12 cellular contexts compared by ENCODE assay signal in genomic region chr22:36790648-36791047, GRCh38. TPM values are rescaled to one million over a fixed set of nuclear protein-coding genes. Genes with fewer than 3 reads are reported as not detected.
DNase-seq lines count a peak whose midpoint lies in the region; ATAC-seq and TF ChIP-seq lines count a peak whose summit lies in the region.
"Had no signal": no experiment of that assay in that cellular context is flagged by ENCODE, and none has a peak within 500 bp of the region (broad histone marks: within the 10 kb centered on the region; RNA-seq: fewer than 3 reads in every experiment).

No MANE protein-coding gene starts in this region.

- no peaks in the 10 kb centered on the region for H3K9me3 ChIP-seq in CD8-positive, alpha-beta T cell (ENCODE audit: low read length)
- H3K9me3 ChIP-seq: SJSA1, thoracic aorta had no signal

- peak; percentile 80 for DNase-seq in activated CD8-positive, alpha-beta memory T cell treated with anti-CD3 and anti-CD28 coated beads, Interleukin-2, amount 10 ng/mL, durations not matched to agents 7 days and 5 days
- DNase-seq in activated CD8-positive, alpha-beta memory T cell treated with anti-CD3 and anti-CD28 coated beads, Interleukin-2, amount 50 U/mL, for 4 hours = no peak
- DNase-seq in activated T-cell treated with anti-CD3 and anti-CD28 coated beads, Interleukin-2, amount 50 U/mL, for 4 hours = no peak
- peak; percentile 52 for DNase-seq in stimulated activated CD8-positive, alpha-beta memory T cell treated with anti-CD3 and anti-CD28 coated beads, Interleukin-4, amount 100 ng/mL, for 48 hours
- DNase-seq in Ammon's horn (ENCODE audit: low spot score) (no peak), nucleus accumbens (lab: John Stamatoyannopoulos, UW) (no peak)
- DNase-seq in CD8-positive, alpha-beta T cell = no peak
- DNase-seq: GF-D8, NCI-H446 had no signal

- POLR2A ChIA-PET in CD8-positive, alpha-beta T cell (lab: Charles Lee) = no interaction called here

- no peaks in the 10 kb centered on the region for H3K4me1 ChIP-seq in CD8-positive, alpha-beta T cell (ENCODE audit: insufficient read depth, low read length)
- H3K4me1 ChIP-seq: SJSA1 had no signal

- ATAC-seq in activated CD8-positive, alpha-beta memory T cell treated with anti-CD3 and anti-CD28 coated beads, Interleukin-2, amount 10 ng/mL, durations not matched to agents 7 days and 5 days = peak; percentile 99
- ATAC-seq in HG03108 (IDR thresholded peaks at IDR 0.05; ENCODE audit: unreplicated experiment) = peak; percentile 69
- peak; percentile 72 to 75 for ATAC-seq in activated T-cell treated with anti-CD3 and anti-CD28 coated beads, Interleukin-2, amount 50 U/mL, for 4 hours
- ATAC-seq in CD8-positive, alpha-beta T cell = no peak

- no peaks in the 10 kb centered on the region for H3K27me3 ChIP-seq in CD8-positive, alpha-beta T cell (ENCODE audit: insufficient read depth, low read length)

- no peak overlapping the region for H3K4me3 Mint-ChIP-seq in activated CD8-positive, alpha-beta memory T cell treated with anti-CD3 and anti-CD28 coated beads, Interleukin-2, amount 10 ng/mL, durations not matched to agents 7 days and 5 days
- no peak overlapping the region for H3K4me3 Mint-ChIP-seq in activated T-cell treated with anti-CD3 and anti-CD28 coated beads, Interleukin-2, amount 50 U/mL, for 4 hours
- H3K4me3 Mint-ChIP-seq in CD8-positive, alpha-beta T cell = no peak overlapping the region

- H3K27ac Mint-ChIP-seq in activated CD8-positive, alpha-beta memory T cell treated with anti-CD3 and anti-CD28 coated beads, Interleukin-2, amount 10 ng/mL, durations not matched to agents 7 days and 5 days = peak overlapping the region; percentile 13
- no peak overlapping the region for H3K27ac Mint-ChIP-seq in CD8-positive, alpha-beta T cell

- peaks cover 13% of the 10 kb centered on the region for H3K4me1 Mint-ChIP-seq in activated CD8-positive, alpha-beta memory T cell treated with anti-CD3 and anti-CD28 coated beads, Interleukin-2, amount 10 ng/mL, durations not matched to agents 7 days and 5 days
- no peaks in the 10 kb centered on the region for H3K4me1 Mint-ChIP-seq in activated T-cell treated with anti-CD3 and anti-CD28 coated beads, Interleukin-2, amount 50 U/mL, for 4 hours (ENCODE audit: low read depth)
- H3K4me1 Mint-ChIP-seq in CD8-positive, alpha-beta T cell (ENCODE audit: low read depth) = no peaks in the 10 kb centered on the region

- H3K9me3 Mint-ChIP-seq in activated CD8-positive, alpha-beta memory T cell treated with anti-CD3 and anti-CD28 coated beads, Interleukin-2, amount 10 ng/mL, durations not matched to agents 7 days and 5 days (ENCODE audit: low read depth) = no peaks in the 10 kb centered on the region
- no peaks in the 10 kb centered on the region for H3K9me3 Mint-ChIP-seq in activated T-cell treated with anti-CD3 and anti-CD28 coated beads, Interleukin-2, amount 50 U/mL, for 4 hours
- no peaks in the 10 kb centered on the region for H3K9me3 Mint-ChIP-seq in CD8-positive, alpha-beta T cell

- H3K27me3 Mint-ChIP-seq in activated CD8-positive, alpha-beta memory T cell treated with anti-CD3 and anti-CD28 coated beads, Interleukin-2, amount 10 ng/mL, durations not matched to agents 7 days and 5 days = peaks cover 27% of the 10 kb centered on the region
- peaks cover 10% of the 10 kb centered on the region for H3K27me3 Mint-ChIP-seq in activated T-cell treated with anti-CD3 and anti-CD28 coated beads, Interleukin-2, amount 50 U/mL, for 4 hours (ENCODE audit: low read depth)
- no peaks in the 10 kb centered on the region for H3K27me3 Mint-ChIP-seq in CD8-positive, alpha-beta T cell (ENCODE audit: low read depth)

- no peak for TF ChIP-seq CTCF in CD8-positive, alpha-beta T cell (IDR thresholded peaks at IDR 0.05)

- H3K36me3 Mint-ChIP-seq in activated CD8-positive, alpha-beta memory T cell treated with anti-CD3 and anti-CD28 coated beads, Interleukin-2, amount 10 ng/mL, durations not matched to agents 7 days and 5 days = no peaks in the 10 kb centered on the region
- no peaks in the 10 kb centered on the region for H3K36me3 Mint-ChIP-seq in activated T-cell treated with anti-CD3 and anti-CD28 coated beads, Interleukin-2, amount 50 U/mL, for 4 hours (ENCODE audit: insufficient read depth)
- H3K36me3 Mint-ChIP-seq in CD8-positive, alpha-beta T cell = no peaks in the 10 kb centered on the region

- H3K27ac ChIP-seq in CD8-positive, alpha-beta T cell (ENCODE audit: low read depth, low read length) = no peak overlapping the region
- H3K27ac ChIP-seq: SJSA1, thoracic aorta had no signal

- H3K36me3 ChIP-seq in CD8-positive, alpha-beta T cell (ENCODE audit: insufficient read depth, low read length) = no peaks in the 10 kb centered on the region
- H3K36me3 ChIP-seq: SJSA1, thoracic aorta had no signal

- no peak overlapping the region for H3K4me3 ChIP-seq in CD8-positive, alpha-beta T cell (ENCODE audit: low read depth, low read length)
- H3K4me3 ChIP-seq: SJSA1, thoracic aorta had no signal

- intact Hi-C loops in CD8-positive, alpha-beta T cell (cut with DNase I, micrococcal nuclease) = no loop called here

- CTCF ChIA-PET in activated CD8-positive, alpha-beta memory T cell treated with anti-CD3 and anti-CD28 coated beads, Interleukin-2, amount 10 ng/mL, durations not matched to agents 7 days and 5 days (lab: Charles Lee) = interaction anchor here (1.3 to 2.3 kb wide), 3 partner anchors 63 to 71 kb away, joined by 3 to 10 read pairs (median 6); no protein-coding TSS in a partner anchor
- CTCF ChIA-PET in CD8-positive, alpha-beta T cell (lab: Charles Lee) = no interaction called here

RNA-seq across cellular contexts. Expression of gene IFT27, which starts 14.7 kb away (rescaled TPM):
- total RNA-seq in activated CD8-positive, alpha-beta memory T cell treated with anti-CD3 and anti-CD28 coated beads, Interleukin-2, amount 10 ng/mL, durations not matched to agents 7 days and 5 days = 10 to 100 TPM; 30.3 to 33.7 TPM
- total RNA-seq in activated T-cell treated with anti-CD3 and anti-CD28 coated beads, Interleukin-2, amount 50 U/mL, for 4 hours = 10 to 100 TPM; 19.5 to 25.5 (median 25.2) TPM
- total RNA-seq in CD8-positive, alpha-beta T cell = 1 to 10 TPM; 9.2 to 9.9 TPM

RNA-seq across cellular contexts. Expression of gene PVALB, which starts 26.2 kb away (rescaled TPM):
- not detected for total RNA-seq in activated CD8-positive, alpha-beta memory T cell treated with anti-CD3 and anti-CD28 coated beads, Interleukin-2, amount 10 ng/mL, durations not matched to agents 7 days and 5 days
- total RNA-seq in activated T-cell treated with anti-CD3 and anti-CD28 coated beads, Interleukin-2, amount 50 U/mL, for 4 hours = not detected
- not detected for total RNA-seq in CD8-positive, alpha-beta T cell
- total RNA-seq: SJSA1, thoracic aorta had no signal

Comparison
In these comparisons a context has a peak if more than half of its experiments do, and no peak if none do; other contexts are left out.
1. DNase-seq: peak in activated CD8-positive, alpha-beta memory T cell treated with anti-CD3 and anti-CD28 coated beads, Interleukin-2, amount 10 ng/mL, durations not matched to agents 7 days and 5 days (single experiment) and stimulated activated CD8-positive, alpha-beta memory T cell treated with anti-CD3 and anti-CD28 coated beads, Interleukin-4, amount 100 ng/mL, for 48 hours (single experiment); none in activated CD8-positive, alpha-beta memory T cell treated with anti-CD3 and anti-CD28 coated beads, Interleukin-2, amount 50 U/mL, for 4 hours (single experiment), activated T-cell treated with anti-CD3 and anti-CD28 coated beads, Interleukin-2, amount 50 U/mL, for 4 hours (single experiment), Ammon's horn (single experiment), CD8-positive, alpha-beta T cell (0 of 7) and nucleus accumbens (0 of 56).